In genomic region chr16:684067-684794, GRCh38 we compare ENCODE assay signal across 8 cellular contexts. TPM values are rescaled to one million over a fixed set of nuclear protein-coding genes. Genes with fewer than 3 reads are reported as not detected.
DNase-seq lines count a peak whose midpoint lies in the region; ATAC-seq and TF ChIP-seq lines count a peak whose summit lies in the region.

JMJD8 (minus strand) TSS chr16:684334; CDS start chr16:684319, 15 bp downstream.

- no peaks in the 10 kb centered on the region for H3K27me3 Mint-ChIP-seq in activated CD4-positive, alpha-beta T cell treated with anti-CD3 and anti-CD28 coated beads for 36 hours

- CTCF ChIA-PET in activated CD4-positive, alpha-beta T cell treated with anti-CD3 and anti-CD28 coated beads for 36 hours (lab: Charles Lee) = interaction anchor here (0.6 to 1.0 kb wide), 2 partner anchors 28 to 259 kb away, joined by 3 to 4 read pairs; partner anchors contain the start of gene RAB11FIP3

- H3K4me3 Mint-ChIP-seq in activated CD4-positive, alpha-beta T cell treated with anti-CD3 and anti-CD28 coated beads for 36 hours = peak within 1 kb of the TSS; percentile 76

- peak; percentile 96 for TF ChIP-seq POLR2A in GM19099 (IDR thresholded peaks at IDR 0.05; ENCODE audit: extremely low read depth, insufficient read length, low read depth)

- peak; percentile 66 for ATAC-seq in HG03378 (IDR thresholded peaks at IDR 0.05; ENCODE audit: unreplicated experiment)
- peak; percentile 80 for ATAC-seq in activated CD4-positive, alpha-beta T cell treated with anti-CD3 and anti-CD28 coated beads for 36 hours

- intact Hi-C loops in activated CD4-positive, alpha-beta T cell treated with anti-CD3 and anti-CD28 coated beads for 36 hours (cut with DNase I, micrococcal nuclease) = loop anchor here (1.0 to 5.0 kb wide), 13 partner anchors 15 to 1088 kb away; partner anchors contain the start of genes ANTKMT (in 2 of the 2), METTL26 (in 2 of the 2), CAPN15 (in 1 of the 2) and CHTF18 (in 1 of the 2)

- H3K27ac Mint-ChIP-seq in activated CD4-positive, alpha-beta T cell treated with anti-CD3 and anti-CD28 coated beads for 36 hours = peak within 1 kb of the TSS; percentile 58

- POLR2A ChIA-PET in activated CD4-positive, alpha-beta T cell treated with anti-CD3 and anti-CD28 coated beads for 36 hours (lab: Charles Lee) = no interaction called here

- peak; percentile 97 for DNase-seq in AG20443 (ENCODE audit: low spot score)
- peak; percentile 78 for DNase-seq in NCI-H510A treated with DMSO at 0.1 percent for 48 hours (lab: John Stamatoyannopoulos, UW)
- peak; percentile 99 for DNase-seq in activated CD4-positive, alpha-beta T cell treated with anti-CD3 and anti-CD28 coated beads for 36 hours
- peak; percentile 98 for DNase-seq in cerebellum (ENCODE audit: low spot score)
- peak; percentile 86 for DNase-seq in kidney glomerular epithelial cell (lab: John Stamatoyannopoulos, UW)
- peak; percentile 99 for DNase-seq in stimulated activated CD4-positive, alpha-beta T cell treated with anti-CD3 and anti-CD28 coated beads, Interleukin-15, amount 100 ng/mL, for 24 hours

- peaks cover 32% of the 10 kb centered on the region for H3K36me3 Mint-ChIP-seq in activated CD4-positive, alpha-beta T cell treated with anti-CD3 and anti-CD28 coated beads for 36 hours (ENCODE audit: low read depth)

- H3K4me1 Mint-ChIP-seq in activated CD4-positive, alpha-beta T cell treated with anti-CD3 and anti-CD28 coated beads for 36 hours = peaks cover 40% of the 10 kb centered on the region

- H3K9me3 Mint-ChIP-seq in activated CD4-positive, alpha-beta T cell treated with anti-CD3 and anti-CD28 coated beads for 36 hours (ENCODE audit: low read depth) = no peaks in the 10 kb centered on the region

RNA-seq across cellular contexts. Expression of gene JMJD8, which starts in this region (rescaled TPM):
- total RNA-seq in activated CD4-positive, alpha-beta T cell treated with anti-CD3 and anti-CD28 coated beads for 36 hours = 10 to 100 TPM; 26.1 to 31.4 TPM
- total RNA-seq in cerebellum = 14.0 TPM

Comparison
In these comparisons a context has a peak if more than half of its experiments do, and no peak if none do; other contexts are left out.
1. Peak in every context shown above with its lines: DNase-seq and ATAC-seq.